In genomic region chr3:23573827-23574226, GRCh38 we compare ENCODE assay signal across 24 cellular contexts.
"Had no signal": no experiment of that assay in that cellular context is flagged by ENCODE, and none has a peak within 500 bp of the region (broad histone marks: within the 10 kb centered on the region; RNA-seq: fewer than 3 reads in every experiment).

No MANE protein-coding gene starts in this region.

- DNase-seq: dermis blood vessel endothelial cell; dorsolateral prefrontal cortex; effector CD4-positive, alpha-beta T cell; effector memory CD4-positive, alpha-beta T cell; foreskin melanocyte; gastrocnemius medialis; glutamatergic neuron; head of caudate nucleus; heart right ventricle; hippocampal formation; left cardiac atrium; left lung; left ventricle myocardium superior; lower lobe of right lung; mesenchymal stem cell; mucosa of descending colon; naive B cell had no signal

- H3K27me3 Mint-ChIP-seq: naive B cell had no signal

- H3K4me3 Mint-ChIP-seq: mesothelial cell of epicardium, naive B cell had no signal

- H3K4me3 ChIP-seq: coronary artery, dorsolateral prefrontal cortex, esophagus muscularis mucosa, gastrocnemius medialis, heart right ventricle, left lung, lower lobe of right lung, mucosa of descending colon had no signal

- FAIRE-seq: colon, endothelial cell of umbilical vein, islet of Langerhans, keratinocyte had no signal

- H3K27ac Mint-ChIP-seq: mesothelial cell of epicardium, naive B cell had no signal

- H3K4me1 Mint-ChIP-seq: mesothelial cell of epicardium had no signal

- ATAC-seq: gastrocnemius medialis, heart right ventricle, left cardiac atrium, left lung, left ventricle myocardium superior, lower lobe of right lung, mucosa of descending colon had no signal
